16 cellular contexts compared by ENCODE assay signal in genomic region chr7:217781-218180, GRCh38. TPM values are rescaled to one million over a fixed set of nuclear protein-coding genes. Genes with fewer than 3 reads are reported as not detected.
A peak's percentile ranks its signal among the peaks of the same experiment; 100 is the strongest.
DNase-seq lines count a peak whose midpoint lies in the region; ATAC-seq, FAIRE-seq and TF ChIP-seq lines count a peak whose summit lies in the region.
"Had no signal": no experiment of that assay in that cellular context is flagged by ENCODE, and none has a peak within 500 bp of the region (broad histone marks: within the 10 kb centered on the region; RNA-seq: fewer than 3 reads in every experiment).

No MANE protein-coding gene starts in this region.

- peak overlapping the region; percentile 71 for H3K14ac ChIP-seq in neuronal stem cell (ENCODE audit: low read length)

- H3K9me3 Mint-ChIP-seq in Caco-2 (ENCODE audit: unreplicated experiment) (no peaks in the 10 kb centered on the region), astrocyte (ENCODE audit: unreplicated experiment) (no peaks in the 10 kb centered on the region)
- H3K9me3 Mint-ChIP-seq: CD8-positive, alpha-beta memory T cell had no signal

- H2AFZ ChIP-seq in astrocyte (ENCODE audit: low read depth, low read length) = no peak overlapping the region
- no peak overlapping the region for H2AFZ ChIP-seq in neuronal stem cell (ENCODE audit: low read length)
- H2AFZ ChIP-seq in mammary epithelial cell (ENCODE audit: low read depth, low read length) = no peak overlapping the region

- H3K27ac ChIP-seq in astrocyte (ENCODE audit: low read depth, low read length) = no peak overlapping the region
- H3K27ac ChIP-seq in gastroesophageal sphincter = peak overlapping the region in 3 of 4 donors; percentile 65 to 82 (median 74)
- H3K27ac ChIP-seq in neuronal stem cell (replicated peaks; ENCODE audit: low read length) = no peak overlapping the region
- no peak overlapping the region for H3K27ac ChIP-seq in mammary epithelial cell (ENCODE audit: insufficient read depth, low read depth, low read length)

- peaks cover 4% of the 10 kb centered on the region for H3K36me3 Mint-ChIP-seq in Caco-2 (ENCODE audit: insufficient read depth, unreplicated experiment)
- peaks cover 2% of the 10 kb centered on the region for H3K36me3 Mint-ChIP-seq in astrocyte (ENCODE audit: low read depth, unreplicated experiment)
- H3K36me3 Mint-ChIP-seq: CD8-positive, alpha-beta memory T cell had no signal

- WGBS in gastroesophageal sphincter (ENCODE audit: low coverage in 1 of 2), 2 donors = 80 to 81% methylated on average over 1 to 13 of the region's 21 CpGs
- no CpG with 5 or more reads among the region's 21 CpGs for WGBS in neuronal stem cell (ENCODE audit: extremely low coverage in 2 of 2, insufficient read length in 2 of 2, insufficient replicate concordance in 1 of 2), 2 donors
- WGBS in mammary epithelial cell (ENCODE audit: low coverage, missing lambda C conversion rate) = 97% methylated on average over 11 of the region's 21 CpGs

- H3K4me2 ChIP-seq in astrocyte (ENCODE audit: low read length) = no peak overlapping the region
- H3K4me2 ChIP-seq in neuronal stem cell (ENCODE audit: insufficient read depth, low read length, poor library complexity, severe bottlenecking) = no peak overlapping the region
- no peak overlapping the region for H3K4me2 ChIP-seq in mammary epithelial cell (ENCODE audit: insufficient read depth, low read depth, low read length)

- no peak overlapping the region for H2BK5ac ChIP-seq in neuronal stem cell (ENCODE audit: low read length)

- peaks cover 12% of the 10 kb centered on the region; the same call in 1 of the 2 replicates for H3K4me1 ChIP-seq in Caco-2
- peaks cover 23% of the 10 kb centered on the region for H3K4me1 ChIP-seq in astrocyte (ENCODE audit: insufficient read depth, low read length)
- H3K4me1 ChIP-seq in gastroesophageal sphincter = peaks cover 2 to 87% (median 38%) of the 10 kb centered on the region in 3 donors
- peaks cover 7 to 9% of the 10 kb centered on the region in 2 donors for H3K4me1 ChIP-seq in neuronal stem cell (ENCODE audit: control insufficient read depth in 2 of 2, insufficient read depth in 1 of 2, low read depth in 1 of 2, low read length in 2 of 2)
- peaks cover 22% of the 10 kb centered on the region for H3K4me1 ChIP-seq in mammary epithelial cell (ENCODE audit: insufficient read depth, low read length)
- H3K4me1 ChIP-seq: HAP-1 had no signal

- TF ChIP-seq EP300 in gastroesophageal sphincter (IDR thresholded peaks at IDR 0.05) = no peak

- H3K27ac Mint-ChIP-seq in Caco-2 (ENCODE audit: unreplicated experiment) (peak overlapping the region; percentile 23), astrocyte (ENCODE audit: unreplicated experiment) (no peak overlapping the region)

- no peak overlapping the region for H3K4ac ChIP-seq in neuronal stem cell (ENCODE audit: low read length)

- H2BK120ac ChIP-seq in neuronal stem cell (ENCODE audit: low read depth, low read length) = no peak overlapping the region

- CTCF ChIA-PET in Caco-2 (lab: Charles Lee) (no interaction called here), mammary epithelial cell (lab: Charles Lee; ENCODE audit: low non-redundant PET) (interaction anchor here (0.6 kb wide), 1 partner anchor 13 kb away, joined by 3 read pairs; no protein-coding TSS in a partner anchor)

- dilution Hi-C loops in mammary epithelial cell (cut with HindIII; ENCODE audit: low sequenced_read_pairs) = no loop called here

- DNase-seq in Caco-2 (no peak), astrocyte (ENCODE audit: low read depth) (no peak), neuronal stem cell (ENCODE audit: low spot score) (no peak), mammary epithelial cell (no peak), cerebellar nuclear complex (lab: John Stamatoyannopoulos, UW) (no peak), superior temporal gyrus (ENCODE audit: extremely low spot score) (no peak)
- no peak for DNase-seq in effector CD4-positive, alpha-beta T cell
- DNase-seq: 8988T; AML-193; CD8-positive, alpha-beta memory T cell; GOT3 had no signal

- H4K91ac ChIP-seq in neuronal stem cell (ENCODE audit: low read depth, low read length, poor library complexity) = no peak overlapping the region

- intact Hi-C loops in Caco-2 (cut with micrococcal nuclease; ENCODE audit: unreplicated experiment) (no loop called here), mammary epithelial cell (cut with micrococcal nuclease) (no loop called here)

- no peak overlapping the region for H3K4me3 Mint-ChIP-seq in Caco-2 (ENCODE audit: unreplicated experiment)
- peak overlapping the region; percentile 20 for H3K4me3 Mint-ChIP-seq in astrocyte (ENCODE audit: unreplicated experiment)
- H3K4me3 Mint-ChIP-seq: CD8-positive, alpha-beta memory T cell had no signal

- H3K79me2 ChIP-seq in astrocyte (ENCODE audit: insufficient read depth, low read length) = peaks cover 51% of the 10 kb centered on the region
- peaks cover 56% of the 10 kb centered on the region for H3K79me2 ChIP-seq in mammary epithelial cell (ENCODE audit: insufficient read depth, low read length)

- H2AK5ac ChIP-seq in neuronal stem cell (ENCODE audit: low read depth, low read length) = peak overlapping the region; percentile 75

- H3K4me1 Mint-ChIP-seq in Caco-2 (ENCODE audit: low read depth, unreplicated experiment) (no peaks in the 10 kb centered on the region), astrocyte (ENCODE audit: low read depth, unreplicated experiment) (peaks cover 22% of the 10 kb centered on the region)
- H3K4me1 Mint-ChIP-seq: CD8-positive, alpha-beta memory T cell had no signal

- TF ChIP-seq POLR2A in gastroesophageal sphincter (IDR thresholded peaks at IDR 0.05) = no peak

- TF ChIP-seq CTCF in Caco-2 (IDR thresholded peaks at IDR 0.05; ENCODE audit: insufficient read depth in 1 of 2, low read depth in 1 of 2, low read length in 1 of 2, severe bottlenecking in 1 of 2, unreplicated experiment in 1 of 2) (no peak), astrocyte (IDR thresholded peaks at IDR 0.05; ENCODE audit: insufficient read depth, low read depth, low read length) (no peak), gastroesophageal sphincter (IDR thresholded peaks at IDR 0.05) (no peak), mammary epithelial cell (conservative IDR thresholded peaks at IDR 0.05 in 1 of 2, IDR thresholded peaks at IDR 0.05 in 1 of 2; ENCODE audit: extremely low read depth in 1 of 2, insufficient read depth in 1 of 2, low read depth in 1 of 2, low read length in 2 of 2) (no peak)

- POLR2A ChIA-PET in Caco-2 (lab: Charles Lee) = no interaction called here

- no TSS peak for BruUV-seq in Caco-2 (replicated peaks; lab: Mats Ljungman, UMichigan)
- BruUV-seq in mammary epithelial cell (replicated peaks; lab: Mats Ljungman, UMichigan) = no TSS peak

- ATAC-seq in gastroesophageal sphincter = no peak
- ATAC-seq: GM12878 had no signal

- H3K9me3 ChIP-seq in Caco-2 = no peaks in the 10 kb centered on the region
- no peaks in the 10 kb centered on the region for H3K9me3 ChIP-seq in astrocyte (ENCODE audit: insufficient read depth, low read depth, low read length)
- H3K9me3 ChIP-seq in gastroesophageal sphincter = no peaks in the 10 kb centered on the region
- peaks cover 7 to 9% of the 10 kb centered on the region in 2 donors for H3K9me3 ChIP-seq in neuronal stem cell (replicated peaks in 1 of 2; ENCODE audit: control insufficient read depth in 2 of 2, insufficient read depth in 1 of 2, low read depth in 1 of 2, low read length in 2 of 2)
- no peaks in the 10 kb centered on the region for H3K9me3 ChIP-seq in mammary epithelial cell (replicated peaks; ENCODE audit: insufficient read depth, low read length)
- H3K9me3 ChIP-seq: HAP-1 had no signal

- H4K20me1 ChIP-seq in astrocyte (ENCODE audit: insufficient read depth, low read length) (peaks cover 75% of the 10 kb centered on the region), mammary epithelial cell (ENCODE audit: insufficient read depth, low read length) (peaks cover 3% of the 10 kb centered on the region)

- no peak overlapping the region for H3K18ac ChIP-seq in neuronal stem cell (ENCODE audit: low read length)

- peak overlapping the region; percentile 17 for H4K8ac ChIP-seq in neuronal stem cell (ENCODE audit: low read depth, low read length)

- H3K27me3 Mint-ChIP-seq in Caco-2 (ENCODE audit: insufficient read depth, unreplicated experiment) (no peaks in the 10 kb centered on the region), astrocyte (ENCODE audit: low read depth, unreplicated experiment) (peaks cover 3% of the 10 kb centered on the region)

- no peaks in the 10 kb centered on the region for H3K27me3 ChIP-seq in Caco-2 (replicated peaks; ENCODE audit: control insufficient read depth, insufficient read depth, low read length)
- no peaks in the 10 kb centered on the region for H3K27me3 ChIP-seq in astrocyte (ENCODE audit: insufficient read depth, low read length)
- H3K27me3 ChIP-seq in gastroesophageal sphincter = no peaks in the 10 kb centered on the region
- no peaks in the 10 kb centered on the region for H3K27me3 ChIP-seq in neuronal stem cell (ENCODE audit: control insufficient read depth in 3 of 3, insufficient read depth in 3 of 3, low read depth in 1 of 3, low read length in 3 of 3)
- H3K27me3 ChIP-seq in mammary epithelial cell (ENCODE audit: insufficient read depth, low read length) = no peaks in the 10 kb centered on the region

- no peak for FAIRE-seq in astrocyte (lab: Jason Lieb, UNC)
- FAIRE-seq: GM12878, GM18507 had no signal

- H3K4me3 ChIP-seq in Caco-2 (ENCODE audit: low read depth, low read length) (no peak overlapping the region), astrocyte (ENCODE audit: insufficient read depth, low read depth, low read length) (no peak overlapping the region), gastroesophageal sphincter (no peak overlapping the region), neuronal stem cell (ENCODE audit: low read length in 2 of 2) (no peak overlapping the region), mammary epithelial cell (replicated peaks in 1 of 3; ENCODE audit: insufficient read depth in 1 of 3, low read depth in 2 of 3, low read length in 3 of 3) (no peak overlapping the region)
- H3K4me3 ChIP-seq: BLaER1, GM12878, HAP-1 had no signal

- H2BK15ac ChIP-seq in neuronal stem cell (ENCODE audit: low read length) = no peak overlapping the region

- H2BK12ac ChIP-seq in neuronal stem cell (ENCODE audit: low read length) = peak overlapping the region; percentile 22

- no peak overlapping the region for H3K9ac ChIP-seq in astrocyte (ENCODE audit: low read length)
- peak overlapping the region; percentile 21 for H3K9ac ChIP-seq in neuronal stem cell (ENCODE audit: low read depth, low read length, poor library complexity)
- no peak overlapping the region for H3K9ac ChIP-seq in mammary epithelial cell (ENCODE audit: insufficient read depth, low read length)
- H3K9ac ChIP-seq: BLaER1 had no signal

- H3K36me3 ChIP-seq in Caco-2 (ENCODE audit: control insufficient read depth, insufficient read depth, low read length) = peaks cover 3% of the 10 kb centered on the region; the same call in 1 of the 2 replicates
- no peaks in the 10 kb centered on the region for H3K36me3 ChIP-seq in astrocyte (ENCODE audit: insufficient read depth, low read length)
- H3K36me3 ChIP-seq in gastroesophageal sphincter = peaks cover 0 to 23% of the 10 kb centered on the region in 2 donors
- peaks cover 0 to 2% of the 10 kb centered on the region in 2 donors for H3K36me3 ChIP-seq in neuronal stem cell (replicated peaks in 1 of 2; ENCODE audit: control insufficient read depth in 2 of 2, insufficient read depth in 2 of 2, low read length in 2 of 2)
- H3K36me3 ChIP-seq in mammary epithelial cell (ENCODE audit: insufficient read depth, low read length) = peaks cover 3% of the 10 kb centered on the region
- H3K36me3 ChIP-seq: HAP-1 had no signal

- no peak overlapping the region for H3K23ac ChIP-seq in neuronal stem cell (ENCODE audit: low read depth, low read length, poor library complexity)

- peaks cover 3% of the 10 kb centered on the region for H3K79me1 ChIP-seq in neuronal stem cell (ENCODE audit: low read depth, low read length)

- in situ Hi-C loops in mammary epithelial cell (cut with MboI; ENCODE audit: low sequenced_read_pairs in 2 of 2) = no loop called here

RNA-seq across cellular contexts. Expression of gene FAM20C, which starts 25.4 kb away (rescaled TPM):
- total RNA-seq in Caco-2 (2022) (34.0 and 37.6 TPM in 2 replicates), astrocyte (10.0 and 10.6 TPM in 2 replicates), gastroesophageal sphincter (10 to 100 TPM; 41.9 to 87.5 (median 73.6) TPM), mammary epithelial cell (10 to 100 TPM; 37.0 to 48.5 TPM)
- 7.3 TPM for polyA plus RNA-seq in neuronal stem cell (2013, experiment 1 of 2)
- 7.3 TPM for polyA plus RNA-seq in neuronal stem cell (2013, experiment 2 of 2)
- 30.6 TPM for polyA plus RNA-seq in mammary epithelial cell
- 6.7 TPM for polyA minus RNA-seq in mammary epithelial cell
- polyA plus RNA-seq: CD8-positive, alpha-beta memory T cell; GM12878 had no signal

Comparison
In these comparisons a context has a peak if more than half of its experiments do, and no peak if none do; other contexts are left out.
1. H3K27ac ChIP-seq: peak in gastroesophageal sphincter (3 of 4); none in astrocyte (single experiment), neuronal stem cell (single experiment) and mammary epithelial cell (single experiment).